Comparison of ENCODE assay signal across 18 cellular contexts in the genomic region with DNA sequence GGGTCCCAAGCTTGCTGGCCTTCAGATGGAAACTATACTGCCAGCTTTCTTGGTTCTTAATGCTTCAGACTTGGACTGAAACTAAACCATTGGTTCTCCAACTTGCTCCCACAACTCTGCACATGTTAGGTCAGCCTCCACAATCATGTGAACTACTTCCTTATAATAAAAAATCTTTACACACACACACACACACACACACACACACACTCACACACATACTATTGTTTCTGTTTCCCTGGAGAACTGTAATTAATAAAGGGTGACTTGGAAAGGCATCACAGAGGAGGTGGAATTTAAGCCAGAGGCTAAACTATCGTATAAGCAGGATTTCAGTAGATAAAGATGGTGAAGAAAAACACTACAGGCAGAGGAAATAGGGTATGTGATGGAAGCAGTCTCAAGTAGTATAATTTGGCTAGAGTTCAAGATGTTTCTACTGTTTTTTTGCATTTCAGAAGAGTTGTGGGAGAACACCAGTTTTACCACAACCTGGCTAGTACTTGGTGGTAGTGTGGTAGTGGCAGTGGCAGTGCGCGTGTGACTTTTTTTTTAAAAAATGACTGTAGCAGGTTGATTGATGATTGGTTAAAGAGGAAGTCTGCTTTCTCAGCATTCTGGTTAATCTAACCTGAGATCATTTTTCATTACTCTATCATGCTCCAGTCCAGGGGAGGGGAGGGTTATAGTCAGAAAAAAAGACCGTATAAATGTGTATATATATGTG.
A peak's percentile ranks its signal among the peaks of the same experiment; 100 is the strongest.
DNase-seq lines count a peak whose midpoint lies in the region; ATAC-seq and TF ChIP-seq lines count a peak whose summit lies in the region.
"Had no signal": no experiment of that assay in that cellular context is flagged by ENCODE, and none has a peak within 500 bp of the region (broad histone marks: within the 10 kb centered on the region; RNA-seq: fewer than 3 reads in every experiment).

No MANE protein-coding gene starts in this region.

- intact Hi-C loops in dendritic cell treated with granulocyte-macrophage colony-stimulating factor and Interleukin-4, amounts not matched to agents 40 ng/mL and 50 ng/mL, for 4 days (cut with micrococcal nuclease): no loop called here
- intact Hi-C loops in body of pancreas (cut with DNase I): no loop called here

- peaks cover 48% of the 10 kb centered on the region for H3K4me1 Mint-ChIP-seq in activated naive CD4-positive, alpha-beta T cell treated with anti-CD3 and anti-CD28 coated beads, Interleukin-2, amount 50 U/mL, for 24 hours
- H3K4me1 Mint-ChIP-seq in dendritic cell treated with granulocyte-macrophage colony-stimulating factor and Interleukin-4, amounts not matched to agents 40 ng/mL and 50 ng/mL, for 4 days (ENCODE audit: low read depth): peaks cover 19% of the 10 kb centered on the region

- no peak for TF ChIP-seq POLR2A in body of pancreas (IDR thresholded peaks at IDR 0.05)

- no peak overlapping the region for H3K9ac ChIP-seq in SK-N-MC (ENCODE audit: insufficient read length)
- H3K9ac ChIP-seq: GM23248 had no signal

- no peak for DNase-seq in activated naive CD4-positive, alpha-beta T cell (lab: John Stamatoyannopoulos, UW)
- DNase-seq in SK-N-MC (ENCODE audit: low read depth, low spot score): peak; percentile 35
- DNase-seq in body of pancreas: no peak
- DNase-seq: activated gamma-delta T cell treated with Interleukin-2 at 50 U/mL for 16 hours; AML-193; cerebellar nuclear complex; GM23248; heart left ventricle; left colon; SJCRH30; stimulated activated CD4-positive, alpha-beta T cell treated with anti-CD3 and anti-CD28 coated beads, Interleukin-2, amount 100 ng/mL, for 24 hours; WERI-Rb-1 had no signal

- H3K9me3 ChIP-seq in SK-N-MC (ENCODE audit: low read depth, low read length): no peaks in the 10 kb centered on the region
- no peaks in the 10 kb centered on the region for H3K9me3 ChIP-seq in thymus (ENCODE audit: control insufficient read depth)
- no peaks in the 10 kb centered on the region for H3K9me3 ChIP-seq in body of pancreas
- H3K9me3 ChIP-seq: heart left ventricle, SJCRH30 had no signal

- H3K27ac ChIP-seq in SK-N-MC (0 out of 2 replicates have a peak overlapping the region, but pooled peaks have one; percentile 50), thymus (ENCODE audit: low read depth) (peak overlapping the region; percentile 60), body of pancreas (no peak overlapping the region)
- H3K27ac ChIP-seq: GM23248, heart left ventricle, HL-60, SJCRH30, WERI-Rb-1 had no signal

- H3K36me3 ChIP-seq in SK-N-MC (ENCODE audit: insufficient read depth, low read length): no peaks in the 10 kb centered on the region
- H3K36me3 ChIP-seq in thymus (ENCODE audit: control insufficient read depth, insufficient read depth): no peaks in the 10 kb centered on the region
- H3K36me3 ChIP-seq in body of pancreas (replicated peaks in 1 of 2; ENCODE audit: insufficient read depth in 1 of 2, low read depth in 2 of 2): no peaks in the 10 kb centered on the region
- H3K36me3 ChIP-seq: heart left ventricle, SJCRH30, WERI-Rb-1 had no signal

- H3K36me3 Mint-ChIP-seq in activated naive CD4-positive, alpha-beta T cell treated with anti-CD3 and anti-CD28 coated beads, Interleukin-2, amount 50 U/mL, for 24 hours: peaks cover 19% of the 10 kb centered on the region
- H3K36me3 Mint-ChIP-seq in dendritic cell treated with granulocyte-macrophage colony-stimulating factor and Interleukin-4, amounts not matched to agents 40 ng/mL and 50 ng/mL, for 4 days (ENCODE audit: low read depth): no peaks in the 10 kb centered on the region

- peak overlapping the region; percentile 78 for H3K27ac Mint-ChIP-seq in activated naive CD4-positive, alpha-beta T cell treated with anti-CD3 and anti-CD28 coated beads, Interleukin-2, amount 50 U/mL, for 24 hours
- H3K27ac Mint-ChIP-seq in dendritic cell treated with granulocyte-macrophage colony-stimulating factor and Interleukin-4, amounts not matched to agents 40 ng/mL and 50 ng/mL, for 4 days: peak overlapping the region; percentile 63

- no peaks in the 10 kb centered on the region for H3K27me3 Mint-ChIP-seq in activated naive CD4-positive, alpha-beta T cell treated with anti-CD3 and anti-CD28 coated beads, Interleukin-2, amount 50 U/mL, for 24 hours
- no peaks in the 10 kb centered on the region for H3K27me3 Mint-ChIP-seq in dendritic cell treated with granulocyte-macrophage colony-stimulating factor and Interleukin-4, amounts not matched to agents 40 ng/mL and 50 ng/mL, for 4 days

- ATAC-seq in HG02938 (IDR thresholded peaks at IDR 0.05; ENCODE audit: unreplicated experiment) (no peak), body of pancreas (no peak), GM21825 (IDR thresholded peaks at IDR 0.05; ENCODE audit: unreplicated experiment) (no peak)
- ATAC-seq: heart left ventricle, left colon had no signal

- H3K4me3 ChIP-seq in SK-N-MC (0 out of 2 replicates have a peak overlapping the region, but pooled peaks have one; percentile 15), thymus (ENCODE audit: low read length) (no peak overlapping the region), body of pancreas (no peak overlapping the region)
- H3K4me3 ChIP-seq: GM23248, heart left ventricle, SJCRH30 had no signal

- peaks cover 19% of the 10 kb centered on the region for H3K9me3 Mint-ChIP-seq in activated naive CD4-positive, alpha-beta T cell treated with anti-CD3 and anti-CD28 coated beads, Interleukin-2, amount 50 U/mL, for 24 hours
- H3K9me3 Mint-ChIP-seq in dendritic cell treated with granulocyte-macrophage colony-stimulating factor and Interleukin-4, amounts not matched to agents 40 ng/mL and 50 ng/mL, for 4 days: peaks cover 7% of the 10 kb centered on the region

- TF ChIP-seq CTCF in body of pancreas (IDR thresholded peaks at IDR 0.05): no peak

- H3K4me3 Mint-ChIP-seq in activated naive CD4-positive, alpha-beta T cell treated with anti-CD3 and anti-CD28 coated beads, Interleukin-2, amount 50 U/mL, for 24 hours: peak overlapping the region; percentile 47
- H3K4me3 Mint-ChIP-seq in dendritic cell treated with granulocyte-macrophage colony-stimulating factor and Interleukin-4, amounts not matched to agents 40 ng/mL and 50 ng/mL, for 4 days: no peak overlapping the region

- H3K4me1 ChIP-seq in thymus (ENCODE audit: control insufficient read depth, insufficient read depth, low read length) (peaks cover 4% of the 10 kb centered on the region), body of pancreas (no peaks in the 10 kb centered on the region)
- H3K4me1 ChIP-seq: SJCRH30 had no signal

- H3K27me3 ChIP-seq in thymus (ENCODE audit: control insufficient read depth, insufficient read depth): no peaks in the 10 kb centered on the region
- H3K27me3 ChIP-seq in body of pancreas: no peaks in the 10 kb centered on the region
- H3K27me3 ChIP-seq: heart left ventricle, SJCRH30 had no signal

- WGBS in thymus: 45% methylated on average over 4 of the region's 4 CpGs
- WGBS in body of pancreas, 2 donors: 49 to 52% methylated on average over 4 of the region's 4 CpGs

Comparison
In these comparisons a context has a peak if more than half of its experiments do, and no peak if none do; other contexts are left out.
1. H3K27ac ChIP-seq: peak in SK-N-MC (single experiment) and thymus (single experiment); none in body of pancreas (0 of 4).